ENCODE assay signal across 1 cellular context in genomic region chr10:86368046-86368445, GRCh38.
TF ChIP-seq lines count a peak whose summit lies in the region.

No MANE protein-coding gene starts in this region.

TF ChIP-seq in GM23338, 12 proteins besides CTCF, POLR2A, EP300 and RAD21 (continued from another document):
- TF ChIP-seq ZNF462 (CRISPR knock-in tag; IDR thresholded peaks at IDR 0.05) (no peak), ZNF114 (CRISPR knock-in tag; IDR thresholded peaks at IDR 0.05) (no peak), JUNB (IDR thresholded peaks at IDR 0.05; ENCODE audit: unreplicated experiment) (no peak), ZNF331 (CRISPR knock-in tag; IDR thresholded peaks at IDR 0.05; ENCODE audit: low read depth) (no peak), POLR2AphosphoS5 (IDR thresholded peaks at IDR 0.05; ENCODE audit: low read depth) (no peak)
